Comparison of ENCODE assay signal across 16 cellular contexts in the genomic region with DNA sequence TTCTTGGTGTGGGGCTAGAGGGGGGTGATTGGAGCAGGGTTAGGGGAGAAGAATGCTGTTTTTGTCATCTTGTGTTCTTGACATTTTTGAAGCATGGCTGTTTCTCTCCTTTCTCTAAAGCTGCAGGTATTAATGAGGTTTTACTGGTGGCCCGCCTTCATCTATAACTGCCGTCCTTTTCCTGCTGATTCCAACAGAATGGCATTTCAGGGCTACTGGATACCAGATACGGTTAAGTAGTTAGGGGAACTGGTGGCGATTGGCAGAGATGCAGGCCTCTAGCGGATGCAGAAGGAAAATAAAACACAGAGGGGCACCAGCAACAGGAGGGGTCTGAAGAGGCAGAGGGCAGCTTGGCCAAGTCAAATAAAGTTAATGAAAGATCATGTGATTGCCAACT.
"Had no signal": no experiment of that assay in that cellular context is flagged by ENCODE, and none has a peak within 500 bp of the region (broad histone marks: within the 10 kb centered on the region; RNA-seq: fewer than 3 reads in every experiment).

No MANE protein-coding gene starts in this region.

- DNase-seq: activated CD4-positive, alpha-beta T cell treated with anti-CD3 and anti-CD28 coated beads, Interleukin-2, amount 50 U/mL, for 4 hours; activated gamma-delta T cell treated with Interleukin-2 at 50 U/mL for 16 hours; effector memory CD8-positive, alpha-beta T cell; stimulated activated CD4-positive, alpha-beta T cell treated with anti-CD3 and anti-CD28 coated beads, Interleukin-12 subunit alpha, Interleukin-12 subunit beta, amount 100 ng/mL, for 4 hours; stimulated activated CD4-positive, alpha-beta T cell treated with anti-CD3 and anti-CD28 coated beads, Interleukin-1b, Interleukin-23, amount 100 ng/mL, for 48 hours; stimulated activated CD8-positive, alpha-beta memory T cell treated with anti-CD3 and anti-CD28 coated beads, Interleukin-4, amount 100 ng/mL, for 48 hours; stimulated activated naive CD4-positive, alpha-beta T cell treated with Interleukin-2 at 50 U/mL for 16 hours; T-helper 17 cell; thyroid gland; WERI-Rb-1 had no signal

- H3K4me1 Mint-ChIP-seq: T-helper 17 cell had no signal

- ATAC-seq: activated naive CD4-positive, alpha-beta T cell treated with anti-CD3 and anti-CD28 coated beads, Interleukin-2, amount 50 U/mL, for 72 hours; effector memory CD8-positive, alpha-beta T cell; T-helper 17 cell had no signal

- H3K27me3 ChIP-seq: cardiac muscle cell, right atrium auricular region, thyroid gland had no signal

- H3K9me3 Mint-ChIP-seq: activated naive CD4-positive, alpha-beta T cell treated with anti-CD3 and anti-CD28 coated beads, Interleukin-2, amount 50 U/mL, for 72 hours; activated T-helper 1 cell treated with anti-CD3 and anti-CD28 coated beads, Interleukin-12 subunit alpha, Interleukin-12 subunit beta, Interleukin-2, Interleukin-4 antibody, amounts not matched to agents 30 ng/mL and 10 ng/mL and 1 ng/mL, durations not matched to agents 14 hours and 24 hours and 36 hours; effector memory CD8-positive, alpha-beta T cell had no signal

- H3K27ac ChIP-seq: cardiac muscle cell, prostate gland, right atrium auricular region, thyroid gland, WERI-Rb-1 had no signal

- H3K4me1 ChIP-seq: prostate gland, right atrium auricular region, thyroid gland had no signal

- H3K4me3 Mint-ChIP-seq: activated T-helper 1 cell treated with anti-CD3 and anti-CD28 coated beads, Interleukin-12 subunit alpha, Interleukin-12 subunit beta, Interleukin-2, Interleukin-4 antibody, amounts not matched to agents 30 ng/mL and 10 ng/mL and 1 ng/mL, durations not matched to agents 14 hours and 24 hours and 36 hours; effector memory CD8-positive, alpha-beta T cell; T-helper 17 cell had no signal

- H3K36me3 ChIP-seq: cardiac muscle cell, prostate gland, right atrium auricular region, thyroid gland, WERI-Rb-1 had no signal

- H3K4me3 ChIP-seq: cardiac muscle cell, lung, prostate gland, right atrium auricular region, thyroid gland had no signal

- H3K36me3 Mint-ChIP-seq: activated naive CD4-positive, alpha-beta T cell treated with anti-CD3 and anti-CD28 coated beads, Interleukin-2, amount 50 U/mL, for 72 hours had no signal

- H3K27ac Mint-ChIP-seq: activated naive CD4-positive, alpha-beta T cell treated with anti-CD3 and anti-CD28 coated beads, Interleukin-2, amount 50 U/mL, for 72 hours; activated T-helper 1 cell treated with anti-CD3 and anti-CD28 coated beads, Interleukin-12 subunit alpha, Interleukin-12 subunit beta, Interleukin-2, Interleukin-4 antibody, amounts not matched to agents 30 ng/mL and 10 ng/mL and 1 ng/mL, durations not matched to agents 14 hours and 24 hours and 36 hours; effector memory CD8-positive, alpha-beta T cell; T-helper 17 cell had no signal

- H3K9me3 ChIP-seq: prostate gland, right atrium auricular region, thyroid gland had no signal
